In genomic region chr13:73542446-73542845, GRCh38 we compare ENCODE assay signal across 17 cellular contexts.
"Had no signal": no experiment of that assay in that cellular context is flagged by ENCODE, and none has a peak within 500 bp of the region (broad histone marks: within the 10 kb centered on the region; RNA-seq: fewer than 3 reads in every experiment).

No MANE protein-coding gene starts in this region.

- ATAC-seq: activated CD8-positive, alpha-beta memory T cell treated with anti-CD3 and anti-CD28 coated beads, Interleukin-2, amount 10 ng/mL, durations not matched to agents 7 days and 5 days; naive thymus-derived CD4-positive, alpha-beta T cell; right cardiac atrium; WTC11 had no signal

- H3K9me3 Mint-ChIP-seq: activated CD4-positive, alpha-beta memory T cell treated with anti-CD3 and anti-CD28 coated beads, Interleukin-2, amount 10 ng/mL, durations not matched to agents 7 days and 5 days; activated naive CD4-positive, alpha-beta T cell treated with anti-CD3 and anti-CD28 coated beads for 36 hours; naive thymus-derived CD4-positive, alpha-beta T cell; neural progenitor cell; stimulated activated naive CD8-positive, alpha-beta T cell treated with anti-CD3 and anti-CD28 coated beads, Interleukin-15, Interleukin-2, amounts not matched to agents 100 ng/mL and 50 ng/mL, for 24 hours; WTC11 had no signal

- H3K4me2 ChIP-seq: neural progenitor cell had no signal

- H3K36me3 Mint-ChIP-seq: activated CD8-positive, alpha-beta memory T cell treated with anti-CD3 and anti-CD28 coated beads, Interleukin-2, amount 10 ng/mL, durations not matched to agents 7 days and 5 days; naive thymus-derived CD4-positive, alpha-beta T cell; neural progenitor cell; WTC11 had no signal

- H3K27me3 ChIP-seq: ascending aorta, neural progenitor cell had no signal

- H3K4me1 ChIP-seq: ascending aorta, left ventricle myocardium inferior had no signal

- H3K4me3 ChIP-seq: ascending aorta, left ventricle myocardium inferior, neural progenitor cell had no signal

- H2AFZ ChIP-seq: neural progenitor cell had no signal

- H3K4me3 Mint-ChIP-seq: activated CD4-positive, alpha-beta memory T cell treated with anti-CD3 and anti-CD28 coated beads, Interleukin-2, amount 10 ng/mL, durations not matched to agents 7 days and 5 days; activated CD8-positive, alpha-beta memory T cell treated with anti-CD3 and anti-CD28 coated beads, Interleukin-2, amount 10 ng/mL, durations not matched to agents 7 days and 5 days; activated naive CD4-positive, alpha-beta T cell treated with anti-CD3 and anti-CD28 coated beads for 36 hours; naive thymus-derived CD4-positive, alpha-beta T cell; neural progenitor cell; stimulated activated naive CD8-positive, alpha-beta T cell treated with anti-CD3 and anti-CD28 coated beads, Interleukin-15, Interleukin-2, amounts not matched to agents 100 ng/mL and 50 ng/mL, for 24 hours; WTC11 had no signal

- H3K27ac Mint-ChIP-seq: activated CD4-positive, alpha-beta memory T cell treated with anti-CD3 and anti-CD28 coated beads, Interleukin-2, amount 10 ng/mL, durations not matched to agents 7 days and 5 days; activated CD8-positive, alpha-beta memory T cell treated with anti-CD3 and anti-CD28 coated beads, Interleukin-2, amount 10 ng/mL, durations not matched to agents 7 days and 5 days; activated naive CD4-positive, alpha-beta T cell treated with anti-CD3 and anti-CD28 coated beads for 36 hours; naive thymus-derived CD4-positive, alpha-beta T cell; neural progenitor cell; progenitor cell of endocrine pancreas; stimulated activated naive CD8-positive, alpha-beta T cell treated with anti-CD3 and anti-CD28 coated beads, Interleukin-15, Interleukin-2, amounts not matched to agents 100 ng/mL and 50 ng/mL, for 24 hours; WTC11 had no signal

- H3K27ac ChIP-seq: ascending aorta, left ventricle myocardium inferior, neural progenitor cell had no signal

- DNase-seq: activated CD4-positive, alpha-beta memory T cell treated with anti-CD3 and anti-CD28 coated beads, Interleukin-2, amount 10 ng/mL, durations not matched to agents 7 days and 5 days; activated CD4-positive, alpha-beta T cell treated with anti-CD3 and anti-CD28 coated beads for 4 hours; activated CD8-positive, alpha-beta memory T cell treated with anti-CD3 and anti-CD28 coated beads, Interleukin-2, amount 10 ng/mL, durations not matched to agents 7 days and 5 days; activated naive CD4-positive, alpha-beta T cell treated with anti-CD3 and anti-CD28 coated beads for 36 hours; effector CD8-positive, alpha-beta T cell; foreskin melanocyte; kidney; left ventricle myocardium inferior; mesenchymal stem cell; naive thymus-derived CD4-positive, alpha-beta T cell; right cardiac atrium; stimulated activated CD4-positive, alpha-beta T cell treated with anti-CD3 and anti-CD28 coated beads, Interleukin-2, amount 100 ng/mL, for 48 hours had no signal

- H3K4me1 Mint-ChIP-seq: activated CD4-positive, alpha-beta memory T cell treated with anti-CD3 and anti-CD28 coated beads, Interleukin-2, amount 10 ng/mL, durations not matched to agents 7 days and 5 days; activated CD8-positive, alpha-beta memory T cell treated with anti-CD3 and anti-CD28 coated beads, Interleukin-2, amount 10 ng/mL, durations not matched to agents 7 days and 5 days; naive thymus-derived CD4-positive, alpha-beta T cell had no signal

- H3K9me3 ChIP-seq: ascending aorta, left ventricle myocardium inferior had no signal

- H3K27me3 Mint-ChIP-seq: activated CD4-positive, alpha-beta memory T cell treated with anti-CD3 and anti-CD28 coated beads, Interleukin-2, amount 10 ng/mL, durations not matched to agents 7 days and 5 days; progenitor cell of endocrine pancreas; stimulated activated naive CD8-positive, alpha-beta T cell treated with anti-CD3 and anti-CD28 coated beads, Interleukin-15, Interleukin-2, amounts not matched to agents 100 ng/mL and 50 ng/mL, for 24 hours had no signal

- H3K36me3 ChIP-seq: ascending aorta, left ventricle myocardium inferior, neural progenitor cell had no signal
